27 cellular contexts compared by ENCODE assay signal in genomic region chr5:142405814-142406395, GRCh38.
"Had no signal": no experiment of that assay in that cellular context is flagged by ENCODE, and none has a peak within 500 bp of the region (broad histone marks: within the 10 kb centered on the region; RNA-seq: fewer than 3 reads in every experiment).

No MANE protein-coding gene starts in this region.

- H3K27ac Mint-ChIP-seq: activated CD8-positive, alpha-beta T cell treated with anti-CD3 and anti-CD28 coated beads for 36 hours; activated naive CD4-positive, alpha-beta T cell treated with anti-CD3 and anti-CD28 coated beads, Interleukin-2, amount 50 U/mL, for 24 hours; IgD-negative memory B cell; T-cell had no signal

- H3K4me3 ChIP-seq: ascending aorta, body of pancreas, Peyer's patch had no signal

- H3K36me3 Mint-ChIP-seq: activated naive CD4-positive, alpha-beta T cell treated with anti-CD3 and anti-CD28 coated beads, Interleukin-2, amount 50 U/mL, for 24 hours; IgD-negative memory B cell; T-cell had no signal

- H3K9me3 Mint-ChIP-seq: activated CD8-positive, alpha-beta T cell treated with anti-CD3 and anti-CD28 coated beads for 36 hours; activated naive CD4-positive, alpha-beta T cell treated with anti-CD3 and anti-CD28 coated beads, Interleukin-2, amount 50 U/mL, for 24 hours; central memory CD8-positive, alpha-beta T cell; T-cell had no signal

- H3K4me1 Mint-ChIP-seq: activated naive CD4-positive, alpha-beta T cell treated with anti-CD3 and anti-CD28 coated beads, Interleukin-2, amount 50 U/mL, for 24 hours; central memory CD8-positive, alpha-beta T cell had no signal

- DNase-seq: activated CD4-positive, alpha-beta T cell treated with anti-CD3 and anti-CD28 coated beads, Interleukin-2, amount 50 U/mL, for 1 hour; activated CD4-positive, CD25-positive, alpha-beta regulatory T cell; activated CD8-positive, alpha-beta memory T cell treated with anti-CD3 and anti-CD28 coated beads, Interleukin-2, amount 50 U/mL, for 48 hours; activated CD8-positive, alpha-beta T cell treated with anti-CD3 and anti-CD28 coated beads for 36 hours; activated effector memory CD4-positive, alpha-beta T cell treated with Interleukin-2 at 50 U/mL for 16 hours; activated naive CD4-positive, alpha-beta T cell; activated T-cell treated with anti-CD3 and anti-CD28 coated beads, Interleukin-2, amount 50 U/mL, for 1 hour; body of pancreas; KG1; NCI-H1092 treated with DMSO at 0.1 percent for 48 hours; NCI-H1417 treated with DMSO at 0.1 percent for 48 hours; NCI-H1694; NCI-H2029; NCI-H345; NCI-H510A treated with DMSO at 0.1 percent for 48 hours; NCI-H69; NK-92 treated with Interleukin-12 subunit alpha and Interleukin-12 subunit beta, amount 100 ng/mL, for 24 hours; OCI-M1; Peyer's patch; SHP77 treated with DMSO at 0.1 percent for 48 hours; T-cell; T-helper 2 cell had no signal

- H3K27me3 ChIP-seq: ascending aorta, body of pancreas, Peyer's patch had no signal

- H3K4me1 ChIP-seq: ascending aorta, body of pancreas, Peyer's patch had no signal

- H3K4me3 Mint-ChIP-seq: activated CD8-positive, alpha-beta T cell treated with anti-CD3 and anti-CD28 coated beads for 36 hours; activated naive CD4-positive, alpha-beta T cell treated with anti-CD3 and anti-CD28 coated beads, Interleukin-2, amount 50 U/mL, for 24 hours; central memory CD8-positive, alpha-beta T cell; T-cell had no signal

- H3K27me3 Mint-ChIP-seq: activated naive CD4-positive, alpha-beta T cell treated with anti-CD3 and anti-CD28 coated beads, Interleukin-2, amount 50 U/mL, for 24 hours had no signal

- H3K36me3 ChIP-seq: ascending aorta, Peyer's patch had no signal

- H3K9me3 ChIP-seq: ascending aorta, body of pancreas, Peyer's patch had no signal

- H3K27ac ChIP-seq: ascending aorta, body of pancreas, Peyer's patch, VCaP had no signal

- ATAC-seq: activated CD8-positive, alpha-beta T cell treated with anti-CD3 and anti-CD28 coated beads for 36 hours; body of pancreas; T-cell had no signal
